25 cellular contexts compared by ENCODE assay signal in the genomic region with DNA sequence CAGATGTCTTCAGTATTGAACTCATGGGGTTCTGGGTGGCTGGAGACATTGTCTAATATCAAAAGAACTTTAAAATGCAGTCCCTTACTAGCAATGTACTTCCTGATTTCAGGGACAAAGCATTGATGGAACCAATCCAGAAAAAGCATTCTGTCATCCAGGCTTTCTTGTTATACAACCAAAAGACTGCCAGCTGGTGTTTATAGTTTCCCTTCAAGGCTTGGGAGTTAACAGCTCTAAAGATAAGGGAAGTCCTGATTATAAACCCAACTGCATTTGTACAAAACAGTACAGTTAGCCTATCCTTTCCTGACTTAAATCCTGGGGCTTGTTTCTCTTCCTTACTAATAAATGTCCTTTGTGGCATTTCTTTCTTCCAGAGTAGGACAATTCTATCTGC.
DNase-seq lines count a peak whose midpoint lies in the region; ATAC-seq, FAIRE-seq and TF ChIP-seq lines count a peak whose summit lies in the region.
"Had no signal": no experiment of that assay in that cellular context is flagged by ENCODE, and none has a peak within 500 bp of the region (broad histone marks: within the 10 kb centered on the region; RNA-seq: fewer than 3 reads in every experiment).

No MANE protein-coding gene starts in this region.

- TF ChIP-seq POLR2A in GM12892 (IDR thresholded peaks at IDR 0.05; ENCODE audit: low read depth, low read length) = no peak

- H3K27ac ChIP-seq in trophoblast cell (ENCODE audit: low read depth, low read length) = no peak overlapping the region
- H3K27ac ChIP-seq: foreskin keratinocyte, lower lobe of right lung had no signal

- in situ Hi-C loops in KBM-7 (cut with MboI; ENCODE audit: low pct_unique_long_range_greater_than_20kb, low sequenced_read_pairs) = no loop called here

- H2BK5ac ChIP-seq in trophoblast cell (ENCODE audit: low read depth, low read length, poor library complexity) = no peak overlapping the region

- no peaks in the 10 kb centered on the region for H3K36me3 Mint-ChIP-seq in nephron (ENCODE audit: low read depth)
- H3K36me3 Mint-ChIP-seq: activated naive CD8-positive, alpha-beta T cell treated with anti-CD3 and anti-CD28 coated beads, Interleukin-2, amount 10 ng/mL, durations not matched to agents 7 days and 5 days; naive B cell; stimulated activated effector memory CD8-positive, alpha-beta T cell treated with anti-CD3 and anti-CD28 coated beads, Interleukin-12 subunit alpha, Interleukin-12 subunit beta, amount 100 ng/mL, for 72 hours had no signal

- no peak overlapping the region for H4K8ac ChIP-seq in trophoblast cell (ENCODE audit: low read depth, low read length)

- H3K4me2 ChIP-seq in trophoblast cell (ENCODE audit: low read length) = no peak overlapping the region
- H3K4me2 ChIP-seq: GM23338 had no signal

- no peaks in the 10 kb centered on the region for H3K27me3 Mint-ChIP-seq in nephron (ENCODE audit: low read depth)
- H3K27me3 Mint-ChIP-seq: activated CD8-positive, alpha-beta T cell treated with anti-CD3 and anti-CD28 coated beads for 36 hours; activated naive CD8-positive, alpha-beta T cell treated with anti-CD3 and anti-CD28 coated beads, Interleukin-2, amount 10 ng/mL, durations not matched to agents 7 days and 5 days; central memory CD8-positive, alpha-beta T cell; naive B cell had no signal

- no peak overlapping the region for H2BK12ac ChIP-seq in trophoblast cell (ENCODE audit: low read length)

- no peak overlapping the region for H2AFZ ChIP-seq in trophoblast cell (ENCODE audit: insufficient read depth, low read length, poor library complexity)
- H2AFZ ChIP-seq: GM23338 had no signal

- peak overlapping the region in 2 of 3 experiments; percentile 11 to 52 for H3K27ac Mint-ChIP-seq in nephron
- H3K27ac Mint-ChIP-seq: activated CD8-positive, alpha-beta T cell treated with anti-CD3 and anti-CD28 coated beads for 36 hours; activated naive CD8-positive, alpha-beta T cell treated with anti-CD3 and anti-CD28 coated beads, Interleukin-2, amount 10 ng/mL, durations not matched to agents 7 days and 5 days; activated T-helper 1 cell treated with anti-CD3 and anti-CD28 coated beads, Interleukin-12 subunit alpha, Interleukin-12 subunit beta, Interleukin-2, Interleukin-4 antibody, amounts not matched to agents 30 ng/mL and 10 ng/mL and 1 ng/mL, durations not matched to agents 14 hours and 24 hours and 36 hours; endodermal cell; GM23338; naive B cell; stimulated activated effector memory CD8-positive, alpha-beta T cell treated with anti-CD3 and anti-CD28 coated beads, Interleukin-12 subunit alpha, Interleukin-12 subunit beta, amount 100 ng/mL, for 72 hours had no signal

- no peaks in the 10 kb centered on the region for H3K9me3 ChIP-seq in trophoblast cell (ENCODE audit: insufficient read depth, low read depth, low read length)
- H3K9me3 ChIP-seq: Caco-2 had no signal

- H3K4ac ChIP-seq in trophoblast cell (ENCODE audit: low read depth, low read length) = no peak overlapping the region

- peaks cover 2% of the 10 kb centered on the region for H3K79me1 ChIP-seq in trophoblast cell (ENCODE audit: low read length)

- H2AK5ac ChIP-seq in trophoblast cell (ENCODE audit: low read length) = no peak overlapping the region

- no peaks in the 10 kb centered on the region for H3K27me3 ChIP-seq in trophoblast cell (ENCODE audit: insufficient read depth, low read length)
- H3K27me3 ChIP-seq: foreskin keratinocyte had no signal

- H3K14ac ChIP-seq in trophoblast cell (ENCODE audit: low read length) = no peak overlapping the region

- no peak for TF ChIP-seq CTCF in fibroblast of the aortic adventitia (IDR thresholded peaks at IDR 0.05; ENCODE audit: insufficient read depth, low read length)
- TF ChIP-seq CTCF in nephron (IDR thresholded peaks at IDR 0.05; ENCODE audit: unreplicated experiment in 3 of 3) = no peak

- peaks cover 10% of the 10 kb centered on the region for H3K9me3 Mint-ChIP-seq in nephron
- H3K9me3 Mint-ChIP-seq: activated naive CD8-positive, alpha-beta T cell treated with anti-CD3 and anti-CD28 coated beads, Interleukin-2, amount 10 ng/mL, durations not matched to agents 7 days and 5 days; activated T-helper 1 cell treated with anti-CD3 and anti-CD28 coated beads, Interleukin-12 subunit alpha, Interleukin-12 subunit beta, Interleukin-2, Interleukin-4 antibody, amounts not matched to agents 30 ng/mL and 10 ng/mL and 1 ng/mL, durations not matched to agents 14 hours and 24 hours and 36 hours; endodermal cell; GM23338 had no signal

- no peaks in the 10 kb centered on the region for H3K4me1 Mint-ChIP-seq in nephron
- H3K4me1 Mint-ChIP-seq: activated naive CD8-positive, alpha-beta T cell treated with anti-CD3 and anti-CD28 coated beads, Interleukin-2, amount 10 ng/mL, durations not matched to agents 7 days and 5 days; central memory CD8-positive, alpha-beta T cell; endodermal cell; naive B cell; stimulated activated effector memory CD8-positive, alpha-beta T cell treated with anti-CD3 and anti-CD28 coated beads, Interleukin-12 subunit alpha, Interleukin-12 subunit beta, amount 100 ng/mL, for 72 hours had no signal

- H3K9ac ChIP-seq in trophoblast cell (ENCODE audit: low read length) = no peak overlapping the region

- FAIRE-seq in GM12892 (lab: Jason Lieb, UNC) = no peak

- H3K23ac ChIP-seq in trophoblast cell (ENCODE audit: low read length) = no peak overlapping the region

- peaks cover 0 to 4% of the 10 kb centered on the region in 2 experiments for H3K4me1 ChIP-seq in trophoblast cell (ENCODE audit: control insufficient read depth in 1 of 2, insufficient read depth in 2 of 2, low read length in 2 of 2)
- H3K4me1 ChIP-seq: foreskin keratinocyte had no signal

- no peaks in the 10 kb centered on the region for H3K36me3 ChIP-seq in trophoblast cell (ENCODE audit: control insufficient read depth in 1 of 2, insufficient read depth in 2 of 2, low read length in 2 of 2)
- H3K36me3 ChIP-seq: lower lobe of right lung had no signal

- H3K4me3 ChIP-seq in fibroblast of the aortic adventitia (ENCODE audit: low read depth, low read length) (no peak overlapping the region), trophoblast cell (ENCODE audit: low read depth, low read length) (no peak overlapping the region)
- H3K4me3 ChIP-seq: GM23338, lower lobe of right lung had no signal

- no peaks in the 10 kb centered on the region for H3K79me2 ChIP-seq in trophoblast cell (ENCODE audit: control insufficient read depth, insufficient read depth, low read length, poor library complexity)

- H3K18ac ChIP-seq in trophoblast cell (ENCODE audit: low read length) = no peak overlapping the region

- no peak overlapping the region for H2BK120ac ChIP-seq in trophoblast cell (ENCODE audit: insufficient read depth, low read length, poor library complexity)

- no peak overlapping the region for H4K12ac ChIP-seq in trophoblast cell (ENCODE audit: low read depth, low read length)

- H4K91ac ChIP-seq in trophoblast cell (ENCODE audit: low read depth, low read length) = no peak overlapping the region

- no peak overlapping the region for H3K4me3 Mint-ChIP-seq in nephron
- H3K4me3 Mint-ChIP-seq: activated CD8-positive, alpha-beta T cell treated with anti-CD3 and anti-CD28 coated beads for 36 hours; activated naive CD8-positive, alpha-beta T cell treated with anti-CD3 and anti-CD28 coated beads, Interleukin-2, amount 10 ng/mL, durations not matched to agents 7 days and 5 days; activated T-helper 1 cell treated with anti-CD3 and anti-CD28 coated beads, Interleukin-12 subunit alpha, Interleukin-12 subunit beta, Interleukin-2, Interleukin-4 antibody, amounts not matched to agents 30 ng/mL and 10 ng/mL and 1 ng/mL, durations not matched to agents 14 hours and 24 hours and 36 hours; central memory CD8-positive, alpha-beta T cell; endodermal cell; GM23338; naive B cell; stimulated activated effector memory CD8-positive, alpha-beta T cell treated with anti-CD3 and anti-CD28 coated beads, Interleukin-12 subunit alpha, Interleukin-12 subunit beta, amount 100 ng/mL, for 72 hours had no signal

- ATAC-seq in HG03520 (IDR thresholded peaks at IDR 0.05; ENCODE audit: unreplicated experiment) = no peak
- ATAC-seq: activated CD8-positive, alpha-beta T cell treated with anti-CD3 and anti-CD28 coated beads for 36 hours; foreskin keratinocyte; GM23338; lower lobe of right lung; stimulated activated effector memory CD8-positive, alpha-beta T cell treated with anti-CD3 and anti-CD28 coated beads, Interleukin-12 subunit alpha, Interleukin-12 subunit beta, amount 100 ng/mL, for 72 hours had no signal

- peak; percentile 44 for DNase-seq in KBM-7
- peak; percentile 49 for DNase-seq in RPMI7951 (ENCODE audit: low read depth)
- DNase-seq in fibroblast of the aortic adventitia (ENCODE audit: low read depth) = peak; percentile 92
- no peak for DNase-seq in trophoblast cell
- DNase-seq in activated CD8-positive, alpha-beta memory T cell treated with anti-CD3 and anti-CD28 coated beads for 24 hours = no peak
- no peak for DNase-seq in GM12892 (ENCODE audit: insufficient read length)
- DNase-seq: activated CD8-positive, alpha-beta T cell treated with anti-CD3 and anti-CD28 coated beads for 36 hours; activated naive CD8-positive, alpha-beta T cell treated with anti-CD3 and anti-CD28 coated beads, Interleukin-2, amount 10 ng/mL, durations not matched to agents 7 days and 5 days; Caco-2; endodermal cell; foreskin keratinocyte; GF-D8; lower lobe of right lung; naive B cell; NCI-H1417 treated with DMSO at 0.1 percent for 48 hours; NCI-H345; posterior cingulate gyrus; SHP77; T-helper 1 cell had no signal

Comparison
In these comparisons a context has a peak if more than half of its experiments do, and no peak if none do; other contexts are left out.
1. DNase-seq: peak in KBM-7 (single experiment), RPMI7951 (single experiment) and fibroblast of the aortic adventitia (single experiment); none in trophoblast cell (0 of 2), activated CD8-positive, alpha-beta memory T cell treated with anti-CD3 and anti-CD28 coated beads for 24 hours (single experiment) and GM12892 (single experiment).